1 cellular context compared by ENCODE assay signal in genomic region chr2:128321784-128322650, GRCh38.
TF ChIP-seq lines count a peak whose summit lies in the region.

No MANE protein-coding gene starts in this region.

TF ChIP-seq in HepG2, 621 proteins besides CTCF, POLR2A, EP300 and RAD21 (continued from another document and continues in another):
- TF ChIP-seq SYNCRIP (IDR thresholded peaks at IDR 0.05; ENCODE audit: insufficient read depth, low read depth, low read length) (no peak), IRX3 (CRISPR knock-in tag; IDR thresholded peaks at IDR 0.05; ENCODE audit: borderline replicate concordance, low read depth) (no peak), TFDP1 (CRISPR knock-in tag; IDR thresholded peaks at IDR 0.05; ENCODE audit: borderline replicate concordance) (0 out of 2 replicates have a peak, but pooled peaks have one; percentile 50), EED (CRISPR knock-in tag; IDR thresholded peaks at IDR 0.05) (0 out of 2 replicates have a peak, but pooled peaks have one; percentile 60), ZNF564 (CRISPR knock-in tag; IDR thresholded peaks at IDR 0.05) (peak; percentile 34; the same call in 1 of the 2 replicates), MEIS2 (CRISPR knock-in tag; IDR thresholded peaks at IDR 0.05) (0 out of 2 replicates have a peak, but pooled peaks have one; percentile 27), HNRNPK (IDR thresholded peaks at IDR 0.05; ENCODE audit: low read depth, low read length, poor library complexity, severe bottlenecking) (peak; percentile 72), SP140L (CRISPR knock-in tag; IDR thresholded peaks at IDR 0.05; ENCODE audit: borderline replicate concordance) (0 out of 2 replicates have a peak, but pooled peaks have one; percentile 48), ERF (CRISPR knock-in tag; IDR thresholded peaks at IDR 0.05) (peak; percentile 78; the same call in 1 of the 2 replicates), ATAD3A (CRISPR knock-in tag; IDR thresholded peaks at IDR 0.05) (no peak), FOXK1 (CRISPR knock-in tag; IDR thresholded peaks at IDR 0.05; ENCODE audit: borderline replicate concordance, low read depth) (no peak), IKZF5 (CRISPR knock-in tag; IDR thresholded peaks at IDR 0.05) (no peak; the same call in 1 of the 2 replicates), HES4 (CRISPR knock-in tag; IDR thresholded peaks at IDR 0.05; ENCODE audit: borderline replicate concordance) (no peak), TFAP4 (IDR thresholded peaks at IDR 0.05; ENCODE audit: borderline replicate concordance, low read depth) (no peak; the same call in 1 of the 2 replicates), SMAD3 (CRISPR knock-in tag; IDR thresholded peaks at IDR 0.05) (no peak), DPF2 (CRISPR knock-in tag; IDR thresholded peaks at IDR 0.05; ENCODE audit: borderline replicate concordance, low read depth) (no peak), ZBTB3 (CRISPR knock-in tag; IDR thresholded peaks at IDR 0.05; ENCODE audit: borderline replicate concordance, low read depth) (no peak), HHEX (CRISPR knock-in tag; IDR thresholded peaks at IDR 0.05) (no peak), SOX13 (IDR thresholded peaks at IDR 0.05) (no peak), SOX13 (CRISPR knock-in tag; conservative IDR thresholded peaks at IDR 0.05 in 1 of 2, IDR thresholded peaks at IDR 0.05 in 1 of 2) (peak in 1 of 2 experiments; percentile 50; a peak in 1 of 4 replicates), TP53 (CRISPR knock-in tag; conservative IDR thresholded peaks at IDR 0.05) (no peak), FOXP4 (CRISPR knock-in tag; IDR thresholded peaks at IDR 0.05) (no peak), CEBPZ (IDR thresholded peaks at IDR 0.05; ENCODE audit: low read length) (no peak), PREB (CRISPR knock-in tag; IDR thresholded peaks at IDR 0.05) (no peak), ZNF446 (CRISPR knock-in tag; IDR thresholded peaks at IDR 0.05) (no peak), CREB1 (IDR thresholded peaks at IDR 0.05) (no peak), CREB1 (CRISPR knock-in tag; IDR thresholded peaks at IDR 0.05) (no peak), ZEB1 (IDR thresholded peaks at IDR 0.05; ENCODE audit: insufficient replicate concordance, low read depth) (no peak), ZKSCAN8 (CRISPR knock-in tag; IDR thresholded peaks at IDR 0.05; ENCODE audit: borderline replicate concordance) (no peak), MLLT10 (CRISPR knock-in tag; IDR thresholded peaks at IDR 0.05) (no peak), ZBTB4 (CRISPR knock-in tag; IDR thresholded peaks at IDR 0.05; ENCODE audit: borderline replicate concordance) (no peak; the same call in 1 of the 2 replicates), ZBTB1 (CRISPR knock-in tag; IDR thresholded peaks at IDR 0.05; ENCODE audit: borderline replicate concordance) (no peak), DRAP1 (CRISPR knock-in tag; IDR thresholded peaks at IDR 0.05) (0 out of 2 replicates have a peak, but pooled peaks have one; percentile 19), NAIF1 (CRISPR knock-in tag; IDR thresholded peaks at IDR 0.05; ENCODE audit: borderline replicate concordance) (no peak), ZNF235 (CRISPR knock-in tag; IDR thresholded peaks at IDR 0.05; ENCODE audit: borderline replicate concordance) (peak; percentile 84; the same call in 1 of the 2 replicates), ZBTB14 (CRISPR knock-in tag; IDR thresholded peaks at IDR 0.05) (peak; percentile 63), HOXA9 (CRISPR knock-in tag; IDR thresholded peaks at IDR 0.05; ENCODE audit: borderline replicate concordance) (no peak), CEBPG (CRISPR knock-in tag; IDR thresholded peaks at IDR 0.05) (no peak), PAWR (CRISPR knock-in tag; IDR thresholded peaks at IDR 0.05; ENCODE audit: borderline replicate concordance) (no peak), ZNF138 (CRISPR knock-in tag; IDR thresholded peaks at IDR 0.05; ENCODE audit: low read depth) (peak; percentile 64), E2F2 (CRISPR knock-in tag; IDR thresholded peaks at IDR 0.05; ENCODE audit: borderline replicate concordance) (no peak), ZNF839 (CRISPR knock-in tag; IDR thresholded peaks at IDR 0.05; ENCODE audit: borderline replicate concordance) (no peak), HNF1B (CRISPR knock-in tag; IDR thresholded peaks at IDR 0.05) (no peak; the same call in 1 of the 2 replicates), NFE2L1 (CRISPR knock-in tag; IDR thresholded peaks at IDR 0.05; ENCODE audit: borderline replicate concordance) (no peak), ZNF672 (CRISPR knock-in tag; IDR thresholded peaks at IDR 0.05) (no peak), TRIM24 (CRISPR knock-in tag; IDR thresholded peaks at IDR 0.05) (no peak)
